Comparison of ENCODE assay signal across 8 cellular contexts in genomic region chr15:39582977-39583585, GRCh38. TPM values are rescaled to one million over a fixed set of nuclear protein-coding genes. Genes with fewer than 3 reads are reported as not detected.
A peak's percentile ranks its signal among the peaks of the same experiment; 100 is the strongest.
DNase-seq lines count a peak whose midpoint lies in the region; ATAC-seq and TF ChIP-seq lines count a peak whose summit lies in the region.

No MANE protein-coding gene starts in this region.

- no peak for TF ChIP-seq CTCF in lower lobe of right lung (IDR thresholded peaks at IDR 0.05)

- H3K36me3 ChIP-seq in duodenal mucosa (ENCODE audit: control insufficient read depth in 1 of 2, insufficient read depth in 2 of 2, low read length in 2 of 2) (peaks cover 5 to 13% of the 10 kb centered on the region in 2 donors), lower lobe of right lung (peaks cover 61% of the 10 kb centered on the region), thymus (ENCODE audit: control insufficient read depth, insufficient read depth) (no peaks in the 10 kb centered on the region), Karpas-422 (ENCODE audit: insufficient read depth, low read length) (no peaks in the 10 kb centered on the region)

- intact Hi-C loops in lower lobe of right lung (cut with DNase I): loop anchor here (10.0 kb wide), 1 partner anchor 408 kb away; no protein-coding TSS in a partner anchor

- peaks cover 6 to 19% of the 10 kb centered on the region in 2 donors for H3K4me1 ChIP-seq in duodenal mucosa (ENCODE audit: control insufficient read depth in 1 of 2, insufficient read depth in 2 of 2, low read length in 2 of 2)
- H3K4me1 ChIP-seq in lower lobe of right lung: peaks cover 54% of the 10 kb centered on the region
- peaks cover 5% of the 10 kb centered on the region for H3K4me1 ChIP-seq in thymus (ENCODE audit: control insufficient read depth, insufficient read depth, low read length)
- no peaks in the 10 kb centered on the region for H3K4me1 ChIP-seq in Karpas-422 (ENCODE audit: low read length)

- no peaks in the 10 kb centered on the region for H4K20me1 ChIP-seq in Karpas-422 (ENCODE audit: insufficient read depth, low read depth, low read length)

- WGBS in thymus: 90% methylated on average over 4 of the region's 4 CpGs

- H3K4me3 ChIP-seq in duodenal mucosa (ENCODE audit: low read depth in 1 of 2, low read length in 2 of 2) (peak overlapping the region; percentile 58 to 68), lower lobe of right lung (peak overlapping the region; percentile 67), thymus (ENCODE audit: low read length) (peak overlapping the region; percentile 2), Karpas-422 (ENCODE audit: low read length) (no peak overlapping the region)

- H3K79me2 ChIP-seq in Karpas-422 (ENCODE audit: low read length): no peaks in the 10 kb centered on the region

- no peaks in the 10 kb centered on the region for H3K9me3 ChIP-seq in duodenal mucosa (ENCODE audit: control insufficient read depth in 1 of 2, low read length in 2 of 2)
- H3K9me3 ChIP-seq in lower lobe of right lung: no peaks in the 10 kb centered on the region
- no peaks in the 10 kb centered on the region for H3K9me3 ChIP-seq in thymus (ENCODE audit: control insufficient read depth)
- H3K9me3 ChIP-seq in Karpas-422 (ENCODE audit: low read length): no peaks in the 10 kb centered on the region

- DNase-seq in M059J (ENCODE audit: low read depth): peak; percentile 56
- no peak for DNase-seq in lower lobe of right lung
- DNase-seq in C1 segment of cervical spinal cord (lab: John Stamatoyannopoulos, UW): no peak
- no peak for DNase-seq in amygdala (lab: John Stamatoyannopoulos, UW)
- DNase-seq in Karpas-422: no peak
- no peak for DNase-seq in NCI-H2029 treated with DMSO at 0.1 percent for 48 hours (lab: John Stamatoyannopoulos, UW)

- no peaks in the 10 kb centered on the region for H3K9me2 ChIP-seq in Karpas-422 (replicated peaks; ENCODE audit: insufficient read depth, low read length)

- H2AFZ ChIP-seq in Karpas-422 (ENCODE audit: low read length): no peak overlapping the region

- H3K27me3 ChIP-seq in duodenal mucosa (ENCODE audit: control insufficient read depth in 1 of 2, insufficient read depth in 2 of 2, low read length in 2 of 2) (no peaks in the 10 kb centered on the region), lower lobe of right lung (ENCODE audit: low read depth) (no peaks in the 10 kb centered on the region), thymus (ENCODE audit: control insufficient read depth, insufficient read depth) (peaks cover 30% of the 10 kb centered on the region), Karpas-422 (ENCODE audit: low read length) (0 out of 2 replicates have a peak, but pooled peaks cover 2% of the 10 kb centered on the region)

- H3K9ac ChIP-seq in duodenal mucosa (ENCODE audit: low read depth in 1 of 2, low read length in 2 of 2) (peak overlapping the region in 1 of 2 donors; percentile 61), Karpas-422 (ENCODE audit: low read length) (no peak overlapping the region)

- H3K27ac ChIP-seq in duodenal mucosa (ENCODE audit: low read depth, low read length) (peak overlapping the region; percentile 30), lower lobe of right lung (no peak overlapping the region), thymus (ENCODE audit: low read depth) (no peak overlapping the region), Karpas-422 (ENCODE audit: low read length) (no peak overlapping the region)

- H3K4me2 ChIP-seq in Karpas-422 (ENCODE audit: low read depth, low read length, poor library complexity, severe bottlenecking): no peak overlapping the region

- ATAC-seq in lower lobe of right lung: no peak

RNA-seq across cellular contexts. Expression of gene THBS1, which starts 2.2 kb away (rescaled TPM):
- total RNA-seq in M059J (2014; rRNA removed; shearing (Covaris generic)): 3,688 and 5,591 TPM in 2 replicates
- total RNA-seq in lower lobe of right lung: 226 TPM
- 26.2 TPM for polyA plus RNA-seq in thymus
- total RNA-seq in Karpas-422 (2014; rRNA removed; shearing (Covaris generic); ENCODE audit: low replicate concordance): not detected in 2 replicates

Comparison
In these comparisons a context has a peak if more than half of its experiments do, and no peak if none do; other contexts are left out.
1. RNA of gene THBS1, which starts 2.2 kb away (total RNA-seq): 3,688 to 5,591 TPM in M059J and 226 TPM in lower lobe of right lung (single experiment); not detected in Karpas-422; every median in the first group is over 100 times any median in the second.